ENCODE assay signal across 18 cellular contexts in the genomic region with DNA sequence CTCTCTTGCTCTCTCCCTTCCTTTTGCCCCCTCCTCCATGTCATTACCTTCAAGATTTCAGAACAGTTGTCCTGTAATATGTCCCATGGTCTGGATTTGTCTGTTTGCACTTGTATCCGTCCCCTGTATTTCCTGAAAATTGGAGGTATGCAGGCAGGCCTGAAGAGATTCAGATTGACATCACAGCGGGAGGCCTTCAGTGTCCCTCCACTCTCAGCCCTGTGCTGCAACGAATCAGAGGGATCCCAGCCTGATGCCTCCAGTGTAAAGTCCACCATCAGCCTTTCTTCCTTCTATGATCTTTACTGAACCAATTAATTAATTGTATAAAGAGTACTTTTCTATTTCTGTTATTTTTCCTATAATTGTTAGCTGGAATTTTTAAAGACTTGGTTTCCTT. TPM values are rescaled to one million over a fixed set of nuclear protein-coding genes. Genes with fewer than 3 reads are reported as not detected.
DNase-seq lines count a peak whose midpoint lies in the region; ATAC-seq and TF ChIP-seq lines count a peak whose summit lies in the region.
"Had no signal": no experiment of that assay in that cellular context is flagged by ENCODE, and none has a peak within 500 bp of the region (broad histone marks: within the 10 kb centered on the region; RNA-seq: fewer than 3 reads in every experiment).

No MANE protein-coding gene starts in this region.

- no peaks in the 10 kb centered on the region for H3K79me2 ChIP-seq in neural progenitor cell (ENCODE audit: low read depth)

- no peak overlapping the region for H3K4me3 Mint-ChIP-seq in neural progenitor cell
- H3K4me3 Mint-ChIP-seq in natural killer cell treated with Interleukin-12 subunit alpha and Interleukin-12 subunit beta and Interleukin-15 and Interleukin-18, amount 100 ng/mL, for 72 hours: no peak overlapping the region
- H3K4me3 Mint-ChIP-seq: CD14-positive monocyte; CD8-positive, alpha-beta T cell had no signal

- H3K36me3 ChIP-seq in neural progenitor cell (no peaks in the 10 kb centered on the region), tibial nerve (no peaks in the 10 kb centered on the region)
- H3K36me3 ChIP-seq: HAP-1 had no signal

- no peak for ATAC-seq in HG03520 (IDR thresholded peaks at IDR 0.05; ENCODE audit: unreplicated experiment)
- no peak for ATAC-seq in natural killer cell treated with Interleukin-12 subunit alpha and Interleukin-12 subunit beta and Interleukin-15 and Interleukin-18, amount 100 ng/mL, for 72 hours
- ATAC-seq: CD8-positive, alpha-beta T cell had no signal

- H3K4me1 Mint-ChIP-seq in neural progenitor cell: peaks cover 22% of the 10 kb centered on the region
- H3K4me1 Mint-ChIP-seq in natural killer cell treated with Interleukin-12 subunit alpha and Interleukin-12 subunit beta and Interleukin-15 and Interleukin-18, amount 100 ng/mL, for 72 hours (ENCODE audit: low read depth in 2 of 2): no peaks in the 10 kb centered on the region
- H3K4me1 Mint-ChIP-seq: CD14-positive monocyte had no signal

- no peaks in the 10 kb centered on the region for H3K27me3 ChIP-seq in neural progenitor cell
- no peaks in the 10 kb centered on the region for H3K27me3 ChIP-seq in tibial nerve

- no peaks in the 10 kb centered on the region for H3K9me3 Mint-ChIP-seq in neural progenitor cell
- no peaks in the 10 kb centered on the region for H3K9me3 Mint-ChIP-seq in natural killer cell treated with Interleukin-12 subunit alpha and Interleukin-12 subunit beta and Interleukin-15 and Interleukin-18, amount 100 ng/mL, for 72 hours
- H3K9me3 Mint-ChIP-seq: CD14-positive monocyte; CD8-positive, alpha-beta T cell had no signal

- H3F3A ChIP-seq in neural progenitor cell (ENCODE audit: low read depth): no peaks in the 10 kb centered on the region

- peaks cover 5% of the 10 kb centered on the region for H3K27me3 Mint-ChIP-seq in neural progenitor cell (ENCODE audit: insufficient read depth, low read depth)
- peaks cover 24 to 50% of the 10 kb centered on the region in 2 donors for H3K27me3 Mint-ChIP-seq in natural killer cell treated with Interleukin-12 subunit alpha and Interleukin-12 subunit beta and Interleukin-15 and Interleukin-18, amount 100 ng/mL, for 72 hours

- TF ChIP-seq EP300 in tibial nerve (IDR thresholded peaks at IDR 0.05): no peak

- 67 to 81% methylated on average over 3 of the region's 3 CpGs for WGBS in tibial nerve, 2 donors

- peak overlapping the region; percentile 53 for H3K27ac Mint-ChIP-seq in neural progenitor cell
- no peak overlapping the region for H3K27ac Mint-ChIP-seq in natural killer cell treated with Interleukin-12 subunit alpha and Interleukin-12 subunit beta and Interleukin-15 and Interleukin-18, amount 100 ng/mL, for 72 hours
- H3K27ac Mint-ChIP-seq: CD14-positive monocyte; CD8-positive, alpha-beta T cell had no signal

- DNase-seq in ELF-1 (ENCODE audit: low read depth, low spot score): peak; percentile 20
- DNase-seq in ecto neural progenitor cell (ENCODE audit: low spot score): peak; percentile 49
- peak; percentile 26 for DNase-seq in iPS-NIHi7 (ENCODE audit: extremely low spot score)
- DNase-seq in neural progenitor cell (ENCODE audit: low spot score): peak; percentile 77
- DNase-seq in amniotic stem cell (lab: John Stamatoyannopoulos, UW): no peak
- no peak for DNase-seq in natural killer cell treated with Interleukin-12 subunit alpha and Interleukin-12 subunit beta and Interleukin-15 and Interleukin-18, amount 100 ng/mL, for 72 hours (ENCODE audit: low spot score)
- DNase-seq in tibial nerve (ENCODE audit: low spot score in 2 of 2): no peak
- DNase-seq: CD8-positive, alpha-beta T cell; COR-L47; DMS153; DND-41; GF-D8 had no signal

- TF ChIP-seq POLR2A in tibial nerve (IDR thresholded peaks at IDR 0.05): no peak

- no peaks in the 10 kb centered on the region for H4K20me1 ChIP-seq in neural progenitor cell (ENCODE audit: low read depth)

- H3K9ac ChIP-seq in neural progenitor cell: no peak overlapping the region

- H3K27ac ChIP-seq in neural progenitor cell (no peak overlapping the region), tibial nerve (no peak overlapping the region)
- H3K27ac ChIP-seq: 22Rv1, HL-60 had no signal

- peak overlapping the region; percentile 48 for H2AFZ ChIP-seq in neural progenitor cell (replicated peaks)

- H3K4me3 ChIP-seq in neural progenitor cell (no peak overlapping the region), tibial nerve (no peak overlapping the region)
- H3K4me3 ChIP-seq: HAP-1 had no signal

- no peak overlapping the region for H3K4me2 ChIP-seq in neural progenitor cell

- H3K36me3 Mint-ChIP-seq in neural progenitor cell: no peaks in the 10 kb centered on the region
- H3K36me3 Mint-ChIP-seq in natural killer cell treated with Interleukin-12 subunit alpha and Interleukin-12 subunit beta and Interleukin-15 and Interleukin-18, amount 100 ng/mL, for 72 hours: no peaks in the 10 kb centered on the region
- H3K36me3 Mint-ChIP-seq: CD14-positive monocyte; CD8-positive, alpha-beta T cell had no signal

- H3K9me3 ChIP-seq in neural progenitor cell (ENCODE audit: low read depth) (no peaks in the 10 kb centered on the region), tibial nerve (no peaks in the 10 kb centered on the region)
- H3K9me3 ChIP-seq: HAP-1 had no signal

- TF ChIP-seq CTCF in neural progenitor cell (IDR thresholded peaks at IDR 0.05) (no peak), tibial nerve (IDR thresholded peaks at IDR 0.05) (no peak)

- peaks cover 10% of the 10 kb centered on the region for H3K4me1 ChIP-seq in neural progenitor cell
- no peaks in the 10 kb centered on the region for H3K4me1 ChIP-seq in tibial nerve

RNA-seq across cellular contexts. Expression of a gene that starts 57.3 kb away (rescaled TPM):
- total RNA-seq in neural progenitor cell (ENCODE audit: low replicate concordance) (0.19 TPM in 1 of 2 replicates, not detected in the other), tibial nerve (1 to 10 TPM in 2 of 4 donors, under 1 TPM in 2; 0.30 to 1.2 (median 0.85) TPM)
- not detected for total RNA-seq in natural killer cell treated with Interleukin-12 subunit alpha and Interleukin-12 subunit beta and Interleukin-15 and Interleukin-18, amount 100 ng/mL, for 72 hours
- total RNA-seq: A673; CD8-positive, alpha-beta T cell had no signal

Comparison
In these comparisons a context has a peak if more than half of its experiments do, and no peak if none do; other contexts are left out.
1. DNase-seq: peak in ELF-1 (single experiment), ecto neural progenitor cell (single experiment), iPS-NIHi7 (single experiment) and neural progenitor cell (single experiment); none in amniotic stem cell (single experiment), natural killer cell treated with Interleukin-12 subunit alpha and Interleukin-12 subunit beta and Interleukin-15 and Interleukin-18, amount 100 ng/mL, for 72 hours (single experiment) and tibial nerve (0 of 2).